In genomic region chr5:149014634-149015033, GRCh38 we compare ENCODE assay signal across 25 cellular contexts. TPM values are rescaled to one million over a fixed set of nuclear protein-coding genes. Genes with fewer than 3 reads are reported as not detected.
"Had no signal": no experiment of that assay in that cellular context is flagged by ENCODE, and none has a peak within 500 bp of the region (broad histone marks: within the 10 kb centered on the region; RNA-seq: fewer than 3 reads in every experiment).

No MANE protein-coding gene starts in this region.

- ATAC-seq: activated T-cell treated with anti-CD3 and anti-CD28 coated beads, Interleukin-2, amount 50 U/mL, for 4 hours; effector memory CD8-positive, alpha-beta T cell; esophagus mucosa; gastrocnemius medialis; left ventricle myocardium superior; T-helper 17 cell had no signal

- H3K27ac Mint-ChIP-seq: activated naive CD8-positive, alpha-beta T cell treated with anti-CD3 and anti-CD28 coated beads for 36 hours; activated T-helper 2 cell treated with anti-CD3 and anti-CD28 coated beads, Interferon-gamma antibody, Interleukin-2, Interleukin-4, amounts not matched to agents 10 μg/mL and 5 μg/mL and 100 μg/mL, durations not matched to agents 14 hours and 24 hours and 36 hours; effector memory CD8-positive, alpha-beta T cell; T-helper 17 cell had no signal

- H3K9me3 ChIP-seq: gastrocnemius medialis, upper lobe of left lung had no signal

- H3K4me1 Mint-ChIP-seq: activated naive CD8-positive, alpha-beta T cell treated with anti-CD3 and anti-CD28 coated beads for 36 hours; central memory CD8-positive, alpha-beta T cell had no signal

- H3K27me3 ChIP-seq: gastrocnemius medialis, upper lobe of left lung had no signal

- H3K4me3 ChIP-seq: gastrocnemius medialis, upper lobe of left lung had no signal

- FAIRE-seq: astrocyte, colon, endothelial cell of umbilical vein had no signal

- H3K9me3 Mint-ChIP-seq: activated naive CD8-positive, alpha-beta T cell treated with anti-CD3 and anti-CD28 coated beads for 36 hours; activated T-cell treated with anti-CD3 and anti-CD28 coated beads, Interleukin-2, amount 50 U/mL, for 4 hours; activated T-helper 2 cell treated with anti-CD3 and anti-CD28 coated beads, Interferon-gamma antibody, Interleukin-2, Interleukin-4, amounts not matched to agents 10 μg/mL and 5 μg/mL and 100 μg/mL, durations not matched to agents 14 hours and 24 hours and 36 hours; central memory CD8-positive, alpha-beta T cell; effector memory CD8-positive, alpha-beta T cell; neural crest cell had no signal

- H3K36me3 ChIP-seq: gastrocnemius medialis, upper lobe of left lung had no signal

- H3K4me3 Mint-ChIP-seq: activated naive CD8-positive, alpha-beta T cell treated with anti-CD3 and anti-CD28 coated beads for 36 hours; activated T-cell treated with anti-CD3 and anti-CD28 coated beads, Interleukin-2, amount 50 U/mL, for 4 hours; central memory CD8-positive, alpha-beta T cell; effector memory CD8-positive, alpha-beta T cell; neural crest cell; T-helper 17 cell had no signal

- DNase-seq: activated CD4-positive, alpha-beta T cell treated with anti-CD3 and anti-CD28 coated beads for 4 hours; activated CD4-positive, alpha-beta T cell treated with anti-CD3 and anti-CD28 coated beads, Interleukin-2, amount 50 U/mL, for 48 hours; activated CD4-positive, CD25-positive, alpha-beta regulatory T cell; activated CD8-positive, alpha-beta memory T cell treated with anti-CD3 and anti-CD28 coated beads, Interleukin-2, amount 50 U/mL, for 48 hours; activated naive CD4-positive, alpha-beta T cell treated with Interleukin-2 at 50 U/mL for 16 hours; activated naive CD8-positive, alpha-beta T cell treated with anti-CD3 and anti-CD28 coated beads for 36 hours; activated T-cell treated with anti-CD3 and anti-CD28 coated beads, Interleukin-2, amount 50 U/mL, for 4 hours; effector memory CD8-positive, alpha-beta T cell; gastrocnemius medialis; hippocampal formation; left ventricle myocardium superior; retina; stimulated activated CD4-positive, alpha-beta T cell treated with anti-CD3 and anti-CD28 coated beads, Interleukin-2, amount 100 ng/mL, for 48 hours; stimulated activated CD8-positive, alpha-beta memory T cell treated with anti-CD3 and anti-CD28 coated beads, Interleukin-4, amount 100 ng/mL, for 48 hours; stimulated activated naive CD4-positive, alpha-beta T cell; T-helper 17 cell; upper lobe of left lung had no signal

- H3K36me3 Mint-ChIP-seq: activated naive CD8-positive, alpha-beta T cell treated with anti-CD3 and anti-CD28 coated beads for 36 hours had no signal

- H3K27ac ChIP-seq: gastrocnemius medialis, upper lobe of left lung had no signal

RNA-seq across cellular contexts. Expression of gene SH3TC2, which starts 48.2 kb away (rescaled TPM):
- total RNA-seq: activated CD8-positive, alpha-beta memory T cell treated with anti-CD3 and anti-CD28 coated beads for 36 hours; activated naive CD8-positive, alpha-beta T cell treated with anti-CD3 and anti-CD28 coated beads for 36 hours; activated T-cell treated with anti-CD3 and anti-CD28 coated beads, Interleukin-2, amount 50 U/mL, for 4 hours; activated T-helper 2 cell treated with anti-CD3 and anti-CD28 coated beads, Interferon-gamma antibody, Interleukin-2, Interleukin-4, amounts not matched to agents 10 μg/mL and 5 μg/mL and 100 μg/mL, durations not matched to agents 14 hours and 24 hours and 36 hours had no signal
